2 cellular contexts compared by ENCODE assay signal in the genomic region with DNA sequence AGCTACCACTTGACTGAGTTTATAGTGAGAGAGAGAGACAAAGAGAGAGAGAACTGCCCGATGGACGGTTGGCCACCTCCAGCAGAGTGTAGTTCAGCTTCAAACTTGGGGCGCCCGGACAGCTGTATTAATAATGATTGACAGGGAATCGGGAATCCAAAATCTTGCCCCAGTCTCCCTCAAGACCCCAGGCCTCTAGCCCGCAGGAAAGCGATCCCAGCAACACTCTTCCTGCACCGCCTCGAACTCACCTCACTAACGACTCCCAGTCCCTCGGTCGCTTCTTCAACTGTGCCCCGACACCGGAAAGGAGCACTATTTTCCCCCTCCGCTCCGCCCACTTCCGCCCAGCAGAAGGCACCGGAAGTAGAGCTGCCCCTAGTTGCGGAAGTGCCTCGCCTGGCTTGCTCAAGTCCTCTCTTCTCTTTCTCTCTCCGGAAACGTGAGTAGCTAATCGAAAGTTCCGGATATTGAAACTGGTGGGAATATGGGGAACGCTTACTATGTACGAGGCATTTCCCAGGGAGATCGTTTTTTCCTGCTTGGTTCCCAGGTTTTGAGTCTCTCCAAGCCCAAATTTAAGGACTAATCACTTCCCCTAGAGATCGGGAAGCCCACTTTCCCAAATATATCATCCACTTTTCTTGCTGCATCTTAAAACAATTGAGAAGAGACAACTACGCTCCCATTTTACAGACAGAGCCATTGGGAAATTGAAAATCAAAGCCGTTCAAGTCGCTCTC.
A peak's percentile ranks its signal among the peaks of the same experiment; 100 is the strongest.
TF ChIP-seq lines count a peak whose summit lies in the region.

A gene with protein sequence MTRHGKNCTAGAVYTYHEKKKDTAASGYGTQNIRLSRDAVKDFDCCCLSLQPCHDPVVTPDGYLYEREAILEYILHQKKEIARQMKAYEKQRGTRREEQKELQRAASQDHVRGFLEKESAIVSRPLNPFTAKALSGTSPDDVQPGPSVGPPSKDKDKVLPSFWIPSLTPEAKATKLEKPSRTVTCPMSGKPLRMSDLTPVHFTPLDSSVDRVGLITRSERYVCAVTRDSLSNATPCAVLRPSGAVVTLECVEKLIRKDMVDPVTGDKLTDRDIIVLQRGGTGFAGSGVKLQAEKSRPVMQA (minus strand): TSS at position 293 of the 743 bp plus-strand sequence. CDS start 19,865 bp downstream, outside the sequence.

TF ChIP-seq in HEK293T, 16 proteins besides CTCF, POLR2A, EP300 and RAD21 (continued from another document):
- TF ChIP-seq CTBP1 (IDR thresholded peaks at IDR 0.05; ENCODE audit: borderline replicate concordance): peak; percentile 95

TF ChIP-seq in SK-N-SH, 30 proteins besides CTCF, POLR2A, EP300 and RAD21 (continued from another document):
- TF ChIP-seq FOXM1 (IDR thresholded peaks at IDR 0.05; ENCODE audit: low read depth) (no peak), MXI1 (IDR thresholded peaks at IDR 0.05; ENCODE audit: low read depth, low read length) (peak; percentile 59), TAF1 (IDR thresholded peaks at IDR 0.05; ENCODE audit: borderline replicate concordance, low read depth, low read length) (peak; percentile 99), FOSL2 (IDR thresholded peaks at IDR 0.05; ENCODE audit: borderline replicate concordance, low read depth) (no peak), CHD2 (IDR thresholded peaks at IDR 0.05; ENCODE audit: low read length, partially characterized antibody) (peak; percentile 95)
- TF ChIP-seq, protein P1, sequence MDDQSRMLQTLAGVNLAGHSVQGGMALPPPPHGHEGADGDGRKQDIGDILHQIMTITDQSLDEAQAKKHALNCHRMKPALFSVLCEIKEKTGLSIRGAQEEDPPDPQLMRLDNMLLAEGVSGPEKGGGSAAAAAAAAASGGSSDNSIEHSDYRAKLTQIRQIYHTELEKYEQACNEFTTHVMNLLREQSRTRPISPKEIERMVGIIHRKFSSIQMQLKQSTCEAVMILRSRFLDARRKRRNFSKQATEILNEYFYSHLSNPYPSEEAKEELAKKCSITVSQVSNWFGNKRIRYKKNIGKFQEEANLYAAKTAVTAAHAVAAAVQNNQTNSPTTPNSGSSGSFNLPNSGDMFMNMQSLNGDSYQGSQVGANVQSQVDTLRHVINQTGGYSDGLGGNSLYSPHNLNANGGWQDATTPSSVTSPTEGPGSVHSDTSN (IDR thresholded peaks at IDR 0.05): peak; percentile 27; the same call in 1 of the 2 replicates
- TF ChIP-seq, protein P2, sequence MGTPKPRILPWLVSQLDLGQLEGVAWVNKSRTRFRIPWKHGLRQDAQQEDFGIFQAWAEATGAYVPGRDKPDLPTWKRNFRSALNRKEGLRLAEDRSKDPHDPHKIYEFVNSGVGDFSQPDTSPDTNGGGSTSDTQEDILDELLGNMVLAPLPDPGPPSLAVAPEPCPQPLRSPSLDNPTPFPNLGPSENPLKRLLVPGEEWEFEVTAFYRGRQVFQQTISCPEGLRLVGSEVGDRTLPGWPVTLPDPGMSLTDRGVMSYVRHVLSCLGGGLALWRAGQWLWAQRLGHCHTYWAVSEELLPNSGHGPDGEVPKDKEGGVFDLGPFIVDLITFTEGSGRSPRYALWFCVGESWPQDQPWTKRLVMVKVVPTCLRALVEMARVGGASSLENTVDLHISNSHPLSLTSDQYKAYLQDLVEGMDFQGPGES (IDR thresholded peaks at IDR 0.05; ENCODE audit: low read depth, low read length): no peak
- TF ChIP-seq, protein P3, sequence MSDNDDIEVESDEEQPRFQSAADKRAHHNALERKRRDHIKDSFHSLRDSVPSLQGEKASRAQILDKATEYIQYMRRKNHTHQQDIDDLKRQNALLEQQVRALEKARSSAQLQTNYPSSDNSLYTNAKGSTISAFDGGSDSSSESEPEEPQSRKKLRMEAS (IDR thresholded peaks at IDR 0.05; ENCODE audit: low read depth): peak; percentile 91
